18 cellular contexts compared by ENCODE assay signal in genomic region chr22:32896951-32897350, GRCh38.
DNase-seq lines count a peak whose midpoint lies in the region; ATAC-seq and TF ChIP-seq lines count a peak whose summit lies in the region.
"Had no signal": no experiment of that assay in that cellular context is flagged by ENCODE, and none has a peak within 500 bp of the region (broad histone marks: within the 10 kb centered on the region; RNA-seq: fewer than 3 reads in every experiment).

No MANE protein-coding gene starts in this region.

- BruUV-seq in Caco-2 (replicated peaks; lab: Mats Ljungman, UMichigan), result no TSS peak

- H3K4me1 Mint-ChIP-seq in Caco-2 (ENCODE audit: low read depth, unreplicated experiment), result peaks cover 6% of the 10 kb centered on the region
- no peaks in the 10 kb centered on the region for H3K4me1 Mint-ChIP-seq in glutamatergic neuron (ENCODE audit: low read depth, unreplicated experiment)
- H3K4me1 Mint-ChIP-seq: CD4-positive, alpha-beta memory T cell had no signal

- H3K9ac ChIP-seq in trophoblast cell (ENCODE audit: low read length), result no peak overlapping the region
- H3K9ac ChIP-seq: BLaER1, GM23248 had no signal

- H3K27me3 ChIP-seq in Caco-2 (replicated peaks; ENCODE audit: control insufficient read depth, insufficient read depth, low read length) (no peaks in the 10 kb centered on the region), left lung (no peaks in the 10 kb centered on the region), trophoblast cell (ENCODE audit: insufficient read depth, low read length) (no peaks in the 10 kb centered on the region), foreskin keratinocyte (peaks cover 3% of the 10 kb centered on the region)
- H3K27me3 ChIP-seq: BLaER1 had no signal

- CTCF ChIA-PET in Caco-2 (lab: Charles Lee), result no interaction called here

- H3K4me3 ChIP-seq in Caco-2 (ENCODE audit: low read depth, low read length) (no peak overlapping the region), left lung (no peak overlapping the region), trophoblast cell (ENCODE audit: low read depth, low read length) (no peak overlapping the region)
- H3K4me3 ChIP-seq: BLaER1, GM23248, HAP-1 had no signal

- H4K91ac ChIP-seq in trophoblast cell (ENCODE audit: low read depth, low read length), result peak overlapping the region; percentile 30

- H4K12ac ChIP-seq in trophoblast cell (ENCODE audit: low read depth, low read length), result no peak overlapping the region

- H3K27me3 Mint-ChIP-seq in Caco-2 (ENCODE audit: insufficient read depth, unreplicated experiment), result peaks cover 2% of the 10 kb centered on the region
- H3K27me3 Mint-ChIP-seq in glutamatergic neuron (ENCODE audit: unreplicated experiment), result no peaks in the 10 kb centered on the region

- no peak overlapping the region for H3K4me3 Mint-ChIP-seq in Caco-2 (ENCODE audit: unreplicated experiment)
- H3K4me3 Mint-ChIP-seq in glutamatergic neuron (ENCODE audit: unreplicated experiment), result no peak overlapping the region
- H3K4me3 Mint-ChIP-seq: CD14-positive monocyte; CD4-positive, alpha-beta memory T cell had no signal

- ATAC-seq in left lung (peak; percentile 93), sciatic nerve (no peak), foreskin keratinocyte (no peak)

- peaks cover 7% of the 10 kb centered on the region for H3K4me1 ChIP-seq in Caco-2
- H3K4me1 ChIP-seq in left lung, result no peaks in the 10 kb centered on the region
- H3K4me1 ChIP-seq in trophoblast cell (ENCODE audit: control insufficient read depth in 1 of 2, insufficient read depth in 2 of 2, low read length in 2 of 2), result peaks cover 3 to 5% of the 10 kb centered on the region in 2 experiments
- H3K4me1 ChIP-seq in foreskin keratinocyte, result peaks cover 4% of the 10 kb centered on the region
- H3K4me1 ChIP-seq: BLaER1, HAP-1 had no signal

- H3K79me1 ChIP-seq in trophoblast cell (ENCODE audit: low read length), result peaks cover 3% of the 10 kb centered on the region

- H2AK5ac ChIP-seq in trophoblast cell (ENCODE audit: low read length), result no peak overlapping the region

- H3K27ac ChIP-seq in left lung (peak overlapping the region in 1 of 2 donors; percentile 56), trophoblast cell (ENCODE audit: low read depth, low read length) (peak overlapping the region; percentile 71), foreskin keratinocyte (no peak overlapping the region)
- H3K27ac ChIP-seq: BLaER1, GM23248, HL-60 had no signal

- peak overlapping the region; percentile 23 for H2BK12ac ChIP-seq in trophoblast cell (ENCODE audit: low read length)

- no CpG with 5 or more reads among the region's 6 CpGs for WGBS in trophoblast cell (ENCODE audit: extremely low coverage, insufficient coverage, insufficient read length)

- H3K36me3 ChIP-seq in Caco-2 (ENCODE audit: control insufficient read depth, insufficient read depth, low read length) (no peaks in the 10 kb centered on the region), left lung (no peaks in the 10 kb centered on the region), trophoblast cell (ENCODE audit: control insufficient read depth in 1 of 2, insufficient read depth in 2 of 2, low read length in 2 of 2) (no peaks in the 10 kb centered on the region)
- H3K36me3 ChIP-seq: BLaER1, HAP-1 had no signal

- TF ChIP-seq CTCF in Caco-2 (IDR thresholded peaks at IDR 0.05; ENCODE audit: insufficient read depth in 1 of 2, low read depth in 1 of 2, low read length in 1 of 2, severe bottlenecking in 1 of 2, unreplicated experiment in 1 of 2), result no peak
- TF ChIP-seq CTCF in left lung (IDR thresholded peaks at IDR 0.05), result no peak
- no peak for TF ChIP-seq CTCF in foreskin keratinocyte (conservative IDR thresholded peaks at IDR 0.05)
- TF ChIP-seq CTCF in glutamatergic neuron (IDR thresholded peaks at IDR 0.05; ENCODE audit: partially characterized antibody, unreplicated experiment), result no peak

- no peak overlapping the region for H3K18ac ChIP-seq in trophoblast cell (ENCODE audit: low read length)

- H3K9me3 Mint-ChIP-seq in Caco-2 (ENCODE audit: unreplicated experiment) (no peaks in the 10 kb centered on the region), glutamatergic neuron (ENCODE audit: unreplicated experiment) (no peaks in the 10 kb centered on the region)
- H3K9me3 Mint-ChIP-seq: CD4-positive, alpha-beta memory T cell had no signal

- no peak overlapping the region for H3K23ac ChIP-seq in trophoblast cell (ENCODE audit: low read length)

- H3K27ac Mint-ChIP-seq in Caco-2 (ENCODE audit: unreplicated experiment) (no peak overlapping the region), glutamatergic neuron (ENCODE audit: unreplicated experiment) (no peak overlapping the region)
- H3K27ac Mint-ChIP-seq: CD4-positive, alpha-beta memory T cell had no signal

- peak overlapping the region; percentile 33 for H3K14ac ChIP-seq in trophoblast cell (ENCODE audit: low read length)

- H3K4ac ChIP-seq in trophoblast cell (ENCODE audit: low read depth, low read length), result no peak overlapping the region

- no peak overlapping the region for H2BK5ac ChIP-seq in trophoblast cell (ENCODE audit: low read depth, low read length, poor library complexity)

- H3K36me3 Mint-ChIP-seq in Caco-2 (ENCODE audit: insufficient read depth, unreplicated experiment) (no peaks in the 10 kb centered on the region), glutamatergic neuron (ENCODE audit: unreplicated experiment) (no peaks in the 10 kb centered on the region)
- H3K36me3 Mint-ChIP-seq: CD14-positive monocyte; CD4-positive, alpha-beta memory T cell had no signal

- peak overlapping the region; percentile 48 for H2BK120ac ChIP-seq in trophoblast cell (ENCODE audit: insufficient read depth, low read length, poor library complexity)

- POLR2A ChIA-PET in Caco-2 (lab: Charles Lee), result no interaction called here

- peak; percentile 53 for DNase-seq in NCI-H2171 treated with DMSO at 0.1 percent for 48 hours (lab: John Stamatoyannopoulos, UW)
- DNase-seq in NCI-H2171 (lab: John Stamatoyannopoulos, UW), result no peak
- DNase-seq in Caco-2, result peak; percentile 15 to 73
- DNase-seq in left lung, result peak in 1 of 2 donors; percentile 80
- DNase-seq in trophoblast cell, result peak; percentile 96 to 98
- no peak for DNase-seq in sciatic nerve (ENCODE audit: low spot score)
- no peak for DNase-seq in foreskin keratinocyte
- DNase-seq in glutamatergic neuron, result no peak
- DNase-seq: 8988T; Calu3; CD4-positive, alpha-beta memory T cell; DMS79 treated with DMSO at 0.1 percent for 48 hours; GF-D8 had no signal

- H3K79me2 ChIP-seq in trophoblast cell (ENCODE audit: control insufficient read depth, insufficient read depth, low read length, poor library complexity), result no peaks in the 10 kb centered on the region

- intact Hi-C loops in Caco-2 (cut with micrococcal nuclease; ENCODE audit: unreplicated experiment), result no loop called here
- intact Hi-C loops in left lung (cut with DNase I), result no loop called here
- intact Hi-C loops in sciatic nerve (cut with DNase I), result no loop called here

- H3K9me3 ChIP-seq in Caco-2, result no peaks in the 10 kb centered on the region
- H3K9me3 ChIP-seq in left lung, result no peaks in the 10 kb centered on the region
- H3K9me3 ChIP-seq in trophoblast cell (ENCODE audit: insufficient read depth, low read depth, low read length), result peaks cover 3% of the 10 kb centered on the region
- H3K9me3 ChIP-seq: BLaER1, HAP-1 had no signal

- H3K4me2 ChIP-seq in trophoblast cell (ENCODE audit: low read length), result no peak overlapping the region
- H3K4me2 ChIP-seq: BLaER1 had no signal

- H4K8ac ChIP-seq in trophoblast cell (ENCODE audit: low read depth, low read length), result peak overlapping the region; percentile 14

- no peak overlapping the region for H2AFZ ChIP-seq in trophoblast cell (ENCODE audit: insufficient read depth, low read length, poor library complexity)
- H2AFZ ChIP-seq: GM23248 had no signal

Comparison
In these comparisons a context has a peak if more than half of its experiments do, and no peak if none do; other contexts are left out.
1. DNase-seq: peak in NCI-H2171 treated with DMSO at 0.1 percent for 48 hours (single experiment), Caco-2 (2 of 2) and trophoblast cell (2 of 2); none in NCI-H2171 (single experiment), sciatic nerve (single experiment), foreskin keratinocyte (0 of 2) and glutamatergic neuron (single experiment).